In the genomic region with DNA sequence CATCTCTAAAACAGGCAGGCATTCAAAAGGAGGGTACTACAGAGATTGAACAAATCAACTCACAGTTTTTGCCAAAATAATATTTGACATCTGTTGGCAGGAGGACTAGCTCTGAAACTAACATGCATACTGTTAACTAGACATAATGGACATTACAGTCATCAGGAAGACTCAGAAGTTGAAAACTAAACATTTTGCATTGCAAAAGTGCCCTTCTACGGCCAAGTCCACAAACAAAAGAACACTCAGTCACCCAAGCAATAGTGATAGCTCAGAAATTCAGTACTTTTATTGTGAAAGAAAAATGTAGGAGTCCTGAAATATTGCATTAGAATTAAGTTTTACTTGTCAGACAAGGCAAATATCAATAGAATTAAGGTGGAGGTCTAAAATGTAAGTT, we compare ENCODE assay signal across 19 cellular contexts.
DNase-seq lines count a peak whose midpoint lies in the region; ATAC-seq, FAIRE-seq and TF ChIP-seq lines count a peak whose summit lies in the region.
"Had no signal": no experiment of that assay in that cellular context is flagged by ENCODE, and none has a peak within 500 bp of the region (broad histone marks: within the 10 kb centered on the region; RNA-seq: fewer than 3 reads in every experiment).

No MANE protein-coding gene starts in this region.

- H2BK5ac ChIP-seq in IMR-90 (ENCODE audit: low read depth, low read length, poor library complexity, severe bottlenecking), result no peak overlapping the region

- no peak for TF ChIP-seq RAD21 in IMR-90 (IDR thresholded peaks at IDR 0.05; ENCODE audit: low read length)
- TF ChIP-seq RAD21 in K562 (CRISPR knock-in tag; conservative IDR thresholded peaks at IDR 0.05 in 1 of 2, IDR thresholded peaks at IDR 0.05 in 1 of 2), result no peak

- H3K27ac ChIP-seq in IMR-90 (ENCODE audit: insufficient read depth, low read length), result no peak overlapping the region
- no peak overlapping the region for H3K27ac ChIP-seq in K562 (ENCODE audit: extremely low read depth, low read depth, low read length)
- H3K27ac ChIP-seq: C4-2B had no signal

- CTCF ChIA-PET in IMR-90 (lab: Yijun Ruan, JAX), result no interaction called here
- CTCF ChIA-PET in K562 (lab: Yijun Ruan, JAX; ENCODE audit: low intra/inter-chr PET ratio), result no interaction called here

- BruUV-seq in IMR-90 (replicated peaks; lab: Mats Ljungman, UMichigan) (no TSS peak), K562 (replicated peaks; lab: Mats Ljungman, UMichigan) (no TSS peak)

- H3K36me3 ChIP-seq in IMR-90 (ENCODE audit: control insufficient read depth, insufficient read depth, low read length) (no peaks in the 10 kb centered on the region), K562 (ENCODE audit: control insufficient read depth, insufficient read depth, low read length) (no peaks in the 10 kb centered on the region)
- H3K36me3 ChIP-seq: BE2C had no signal

- no peak overlapping the region for H4K8ac ChIP-seq in IMR-90 (ENCODE audit: low read depth in 2 of 2, low read length in 2 of 2)

- no peaks in the 10 kb centered on the region for H4K20me1 ChIP-seq in IMR-90 (ENCODE audit: insufficient read depth, low read length)
- H4K20me1 ChIP-seq in K562 (replicated peaks; ENCODE audit: control insufficient read depth, insufficient read depth, low read length), result no peaks in the 10 kb centered on the region

- TF ChIP-seq POLR2A in IMR-90 (IDR thresholded peaks at IDR 0.05; ENCODE audit: low read depth, low read length) (no peak), K562 (conservative IDR thresholded peaks at IDR 0.05) (no peak)

- dilution Hi-C loops in IMR-90 (cut with HindIII; ENCODE audit: low sequenced_read_pairs, unreplicated experiment), result no loop called here

- no peak overlapping the region for H2AK9ac ChIP-seq in IMR-90 (replicated peaks; ENCODE audit: low read depth, low read length, poor library complexity)

- no peak overlapping the region for H3K18ac ChIP-seq in IMR-90 (ENCODE audit: low read depth, low read length)

- no peak for DNase-seq in D721Med (ENCODE audit: insufficient read length, low spot score)
- DNase-seq in IMR-90, result peak; percentile 21
- DNase-seq in K562 (ENCODE audit: extremely low read depth in 1 of 4, low spot score in 3 of 4), result no peak
- DNase-seq in fibroblast of pulmonary artery (ENCODE audit: low read depth), result peak; percentile 50
- DNase-seq in NCI-H2227 (lab: John Stamatoyannopoulos, UW; ENCODE audit: unreplicated experiment), result no peak
- no peak for DNase-seq in SW 1271 (lab: John Stamatoyannopoulos, UW)
- DNase-seq: BE2C; CD4-positive, alpha-beta memory T cell; DMS153; DMS79 treated with DMSO at 0.1 percent for 48 hours; EL had no signal

- no peaks in the 10 kb centered on the region for H3K79me2 ChIP-seq in K562 (ENCODE audit: control insufficient read depth, insufficient read depth, low read length)

- H3K4me1 ChIP-seq in IMR-90 (ENCODE audit: control insufficient read depth, insufficient read depth, low read length), result 0 out of 2 replicates have a peak, but pooled peaks cover 2% of the 10 kb centered on the region
- no peaks in the 10 kb centered on the region for H3K4me1 ChIP-seq in K562 (replicated peaks in 1 of 2; ENCODE audit: control insufficient read depth in 2 of 2, insufficient read depth in 2 of 2, low read length in 2 of 2)

- no peak for TF ChIP-seq EP300 in K562 (IDR thresholded peaks at IDR 0.05; ENCODE audit: low read length)

- no peaks in the 10 kb centered on the region for H3K79me1 ChIP-seq in IMR-90 (ENCODE audit: low read depth in 1 of 2, low read length in 2 of 2)

- H3K56ac ChIP-seq in IMR-90 (ENCODE audit: extremely low read depth, insufficient read depth, low read length), result no peak overlapping the region

- no peak overlapping the region for H4K91ac ChIP-seq in IMR-90 (ENCODE audit: insufficient read depth, low read depth, low read length)

- no peak overlapping the region for H3K9ac ChIP-seq in IMR-90 (ENCODE audit: low read depth, low read length)
- no peak overlapping the region for H3K9ac ChIP-seq in K562 (ENCODE audit: insufficient read depth in 1 of 2, low read depth in 2 of 2, low read length in 2 of 2)

- H3K14ac ChIP-seq in IMR-90 (replicated peaks; ENCODE audit: low read depth, low read length), result no peak overlapping the region

- H3K23ac ChIP-seq in IMR-90 (ENCODE audit: low read depth, low read length), result no peak overlapping the region

- H3K9me1 ChIP-seq in IMR-90 (ENCODE audit: insufficient read depth, low read length), result no peaks in the 10 kb centered on the region
- no peaks in the 10 kb centered on the region for H3K9me1 ChIP-seq in K562 (ENCODE audit: control insufficient read depth, insufficient read depth, low read length)

- H2AFZ ChIP-seq in IMR-90 (replicated peaks; ENCODE audit: low read length, poor library complexity) (no peak overlapping the region), K562 (ENCODE audit: low read depth, low read length) (no peak overlapping the region)

- H4K5ac ChIP-seq in IMR-90 (ENCODE audit: low read depth, low read length), result no peak overlapping the region

- H3K9me3 ChIP-seq in IMR-90 (ENCODE audit: control insufficient read depth, insufficient read depth, low read length) (no peaks in the 10 kb centered on the region), K562 (replicated peaks; ENCODE audit: control insufficient read depth, insufficient read depth, low read depth, low read length) (no peaks in the 10 kb centered on the region)
- H3K9me3 ChIP-seq: BE2C had no signal

- in situ Hi-C loops in IMR-90 (cut with MboI; ENCODE audit: low sequenced_read_pairs) (no loop called here), K562 (cut with MboI) (no loop called here)

- ATAC-seq in IMR-90 (ENCODE audit: low read depth), result peak; percentile 60
- ATAC-seq in K562, result no peak
- no peak for ATAC-seq in GM19328 (IDR thresholded peaks at IDR 0.05; ENCODE audit: unreplicated experiment)
- ATAC-seq in GM19452 (IDR thresholded peaks at IDR 0.05; ENCODE audit: unreplicated experiment), result no peak
- ATAC-seq: HCT116 had no signal

- POLR2A ChIA-PET in IMR-90 (lab: Charles Lee; ENCODE audit: unreplicated experiment) (no interaction called here), K562 (lab: Yijun Ruan, JAX) (no interaction called here)

- no peak overlapping the region for H2BK15ac ChIP-seq in IMR-90 (ENCODE audit: low read depth, low read length)

- no peak overlapping the region for H2BK20ac ChIP-seq in IMR-90 (ENCODE audit: low read depth, low read length)

- H3K4me2 ChIP-seq in IMR-90 (ENCODE audit: low read depth, low read length) (no peak overlapping the region), K562 (ENCODE audit: insufficient read depth, low read length) (no peak overlapping the region)

- intact Hi-C loops in IMR-90 (cut with micrococcal nuclease) (no loop called here), K562 (cut with micrococcal nuclease) (no loop called here)

- no peak overlapping the region for H2AK5ac ChIP-seq in IMR-90 (ENCODE audit: low read depth, low read length)

- H2BK120ac ChIP-seq in IMR-90 (ENCODE audit: low read depth, low read length), result no peak overlapping the region

- H3K4me3 ChIP-seq in IMR-90 (ENCODE audit: insufficient read depth, low read depth, low read length) (no peak overlapping the region), K562 (no peak overlapping the region), fibroblast of pulmonary artery (replicated peaks; ENCODE audit: low read depth, low read length) (no peak overlapping the region)

- H3K27me3 ChIP-seq in IMR-90 (ENCODE audit: control insufficient read depth, insufficient read depth, low read length), result no peaks in the 10 kb centered on the region
- H3K27me3 ChIP-seq in K562 (ENCODE audit: control insufficient read depth in 2 of 2, insufficient read depth in 2 of 2, low read length in 2 of 2), result no peaks in the 10 kb centered on the region
- H3K27me3 ChIP-seq: BE2C had no signal

- FAIRE-seq in D721Med (lab: Jason Lieb, UNC), result peak; percentile 77
- peak; percentile 44 for FAIRE-seq in K562 (lab: Jason Lieb, UNC)
- FAIRE-seq: A204.1, G401.6, GM12891, H54 had no signal

- TF ChIP-seq CTCF in D721Med (IDR thresholded peaks at IDR 0.05; ENCODE audit: insufficient read depth, missing control alignments) (no peak), IMR-90 (conservative IDR thresholded peaks at IDR 0.05; ENCODE audit: low read depth, low read length) (no peak), K562 (IDR thresholded peaks at IDR 0.05 in 2 of 3, conservative IDR thresholded peaks at IDR 0.05 in 1 of 3; ENCODE audit: insufficient read depth in 2 of 3, low read depth in 1 of 3, low read length in 3 of 3) (no peak), fibroblast of pulmonary artery (IDR thresholded peaks at IDR 0.05; ENCODE audit: low read length, missing control alignments) (no peak)

- H3K4ac ChIP-seq in IMR-90 (ENCODE audit: low read depth, low read length), result no peak overlapping the region

- no CpG with 5 or more reads among the region's 1 CpG for WGBS in IMR-90 (ENCODE audit: extremely low coverage in 2 of 2, insufficient read length in 1 of 2), 2 experiments
- 26% methylated on average over 1 of the region's 1 CpG for WGBS in K562 (ENCODE audit: insufficient coverage, low coverage, missing lambda C conversion rate)

TF ChIP-seq in IMR-90, 13 proteins besides CTCF, POLR2A, EP300 and RAD21 (continues in another document):
- TF ChIP-seq, protein P1, sequence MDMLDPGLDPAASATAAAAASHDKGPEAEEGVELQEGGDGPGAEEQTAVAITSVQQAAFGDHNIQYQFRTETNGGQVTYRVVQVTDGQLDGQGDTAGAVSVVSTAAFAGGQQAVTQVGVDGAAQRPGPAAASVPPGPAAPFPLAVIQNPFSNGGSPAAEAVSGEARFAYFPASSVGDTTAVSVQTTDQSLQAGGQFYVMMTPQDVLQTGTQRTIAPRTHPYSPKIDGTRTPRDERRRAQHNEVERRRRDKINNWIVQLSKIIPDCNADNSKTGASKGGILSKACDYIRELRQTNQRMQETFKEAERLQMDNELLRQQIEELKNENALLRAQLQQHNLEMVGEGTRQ (IDR thresholded peaks at IDR 0.05; ENCODE audit: low read depth, low read length), result no peak
- TF ChIP-seq NFE2L2 (IDR thresholded peaks at IDR 0.05; ENCODE audit: low read depth, low read length) (no peak), BHLHE40 (IDR thresholded peaks at IDR 0.05; ENCODE audit: low read depth, low read length) (no peak), CHD1 (IDR thresholded peaks at IDR 0.05; ENCODE audit: low read depth, low read length) (no peak)

TF ChIP-seq in K562, 482 proteins besides CTCF, POLR2A, EP300 and RAD21 (continues in another document):
- no peak for TF ChIP-seq NFE2 (IDR thresholded peaks at IDR 0.05; ENCODE audit: low read depth)

Comparison
In these comparisons a context has a peak if more than half of its experiments do, and no peak if none do; other contexts are left out.
1. DNase-seq: peak in IMR-90 (single experiment) and fibroblast of pulmonary artery (single experiment); none in D721Med (single experiment), K562 (0 of 4), NCI-H2227 (single experiment) and SW 1271 (0 of 2).